ENCODE assay signal across 20 cellular contexts in the genomic region with DNA sequence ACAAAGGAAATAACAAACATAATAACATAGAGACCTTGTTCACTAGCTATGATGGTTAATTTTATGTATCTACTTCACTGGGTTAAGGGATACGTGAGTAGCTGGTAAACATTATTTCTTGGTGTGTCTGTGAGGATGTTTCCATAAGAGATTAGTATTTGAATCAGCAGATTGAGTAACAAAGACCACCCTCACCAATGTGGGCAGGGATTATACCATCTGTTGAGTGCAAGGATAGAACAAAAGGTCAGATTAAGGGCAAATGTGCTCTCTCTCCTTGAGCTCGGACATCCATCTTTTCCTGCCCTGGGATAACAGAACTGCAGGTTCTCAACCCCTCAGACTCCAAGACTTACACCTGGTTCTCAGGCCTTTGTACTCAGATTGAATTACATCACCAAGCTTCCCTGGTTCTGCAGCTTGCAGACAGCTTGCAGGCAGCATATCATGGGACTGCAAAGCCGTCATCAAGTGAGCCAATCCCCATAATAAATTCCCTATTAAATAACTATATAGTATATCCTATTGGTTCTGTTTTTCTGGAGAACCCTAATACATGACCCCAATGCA.
"Had no signal": no experiment of that assay in that cellular context is flagged by ENCODE, and none has a peak within 500 bp of the region (broad histone marks: within the 10 kb centered on the region; RNA-seq: fewer than 3 reads in every experiment).

No MANE protein-coding gene starts in this region.

- H3K4me3 Mint-ChIP-seq: activated B cell treated with CpG ODN at 0.5 μM for 24 hours; activated CD4-positive, alpha-beta memory T cell treated with anti-CD3 and anti-CD28 coated beads for 36 hours; activated CD8-positive, alpha-beta memory T cell treated with anti-CD3 and anti-CD28 coated beads, Interleukin-2, amount 10 ng/mL, durations not matched to agents 7 days and 5 days; activated naive CD8-positive, alpha-beta T cell treated with anti-CD3 and anti-CD28 coated beads, Interleukin-2, amount 10 ng/mL, durations not matched to agents 7 days and 5 days; activated T-helper 17 cell treated with anti-CD3 and anti-CD28 coated beads, Interleukin-2, amount 50 U/mL, for 72 hours; effector memory CD8-positive, alpha-beta T cell; mesothelial cell of epicardium; nephron; stimulated activated naive B cell treated with anti-CD40 and anti-IgM and Interleukin-4, amounts not matched to agents 10 μg/mL and 1 μg/mL and 100 μg/mL, for 72 hours; T-helper 2 cell treated with Interferon-gamma antibody and Interleukin-4, amounts not matched to agents 5 μg/mL and 100 μg/mL, for 36 hours had no signal

- H3K27me3 Mint-ChIP-seq: activated CD8-positive, alpha-beta memory T cell treated with anti-CD3 and anti-CD28 coated beads, Interleukin-2, amount 10 ng/mL, durations not matched to agents 7 days and 5 days; activated T-helper 17 cell treated with anti-CD3 and anti-CD28 coated beads, Interleukin-2, amount 50 U/mL, for 72 hours; stimulated activated naive B cell treated with anti-CD40 and anti-IgM and Interleukin-4, amounts not matched to agents 10 μg/mL and 1 μg/mL and 100 μg/mL, for 72 hours had no signal

- H3K4me1 Mint-ChIP-seq: activated B cell treated with CpG ODN at 0.5 μM for 24 hours; activated CD8-positive, alpha-beta memory T cell treated with anti-CD3 and anti-CD28 coated beads, Interleukin-2, amount 10 ng/mL, durations not matched to agents 7 days and 5 days; activated naive CD8-positive, alpha-beta T cell treated with anti-CD3 and anti-CD28 coated beads, Interleukin-2, amount 10 ng/mL, durations not matched to agents 7 days and 5 days; activated T-helper 17 cell treated with anti-CD3 and anti-CD28 coated beads, Interleukin-2, amount 50 U/mL, for 72 hours; mesothelial cell of epicardium; stimulated activated naive B cell treated with anti-CD40 and anti-IgM and Interleukin-4, amounts not matched to agents 10 μg/mL and 1 μg/mL and 100 μg/mL, for 72 hours had no signal

- H3K36me3 Mint-ChIP-seq: activated CD4-positive, alpha-beta memory T cell treated with anti-CD3 and anti-CD28 coated beads for 36 hours; activated CD8-positive, alpha-beta memory T cell treated with anti-CD3 and anti-CD28 coated beads, Interleukin-2, amount 10 ng/mL, durations not matched to agents 7 days and 5 days; activated naive CD8-positive, alpha-beta T cell treated with anti-CD3 and anti-CD28 coated beads, Interleukin-2, amount 10 ng/mL, durations not matched to agents 7 days and 5 days; mesothelial cell of epicardium; stimulated activated naive B cell treated with anti-CD40 and anti-IgM and Interleukin-4, amounts not matched to agents 10 μg/mL and 1 μg/mL and 100 μg/mL, for 72 hours had no signal

- H3K27ac Mint-ChIP-seq: activated B cell treated with CpG ODN at 0.5 μM for 24 hours; activated CD4-positive, alpha-beta memory T cell treated with anti-CD3 and anti-CD28 coated beads for 36 hours; activated CD8-positive, alpha-beta memory T cell treated with anti-CD3 and anti-CD28 coated beads, Interleukin-2, amount 10 ng/mL, durations not matched to agents 7 days and 5 days; activated naive CD8-positive, alpha-beta T cell treated with anti-CD3 and anti-CD28 coated beads, Interleukin-2, amount 10 ng/mL, durations not matched to agents 7 days and 5 days; activated T-helper 17 cell treated with anti-CD3 and anti-CD28 coated beads, Interleukin-2, amount 50 U/mL, for 72 hours; effector memory CD8-positive, alpha-beta T cell; mesothelial cell of epicardium; nephron; stimulated activated naive B cell treated with anti-CD40 and anti-IgM and Interleukin-4, amounts not matched to agents 10 μg/mL and 1 μg/mL and 100 μg/mL, for 72 hours; T-helper 2 cell treated with Interferon-gamma antibody and Interleukin-4, amounts not matched to agents 5 μg/mL and 100 μg/mL, for 36 hours had no signal

- FAIRE-seq: keratinocyte, TTC549 had no signal

- H3K9me3 Mint-ChIP-seq: activated B cell treated with CpG ODN at 0.5 μM for 24 hours; activated CD4-positive, alpha-beta memory T cell treated with anti-CD3 and anti-CD28 coated beads for 36 hours; activated naive CD8-positive, alpha-beta T cell treated with anti-CD3 and anti-CD28 coated beads, Interleukin-2, amount 10 ng/mL, durations not matched to agents 7 days and 5 days; activated T-helper 17 cell treated with anti-CD3 and anti-CD28 coated beads, Interleukin-2, amount 50 U/mL, for 72 hours; effector memory CD8-positive, alpha-beta T cell; stimulated activated naive B cell treated with anti-CD40 and anti-IgM and Interleukin-4, amounts not matched to agents 10 μg/mL and 1 μg/mL and 100 μg/mL, for 72 hours; T-helper 2 cell treated with Interferon-gamma antibody and Interleukin-4, amounts not matched to agents 5 μg/mL and 100 μg/mL, for 36 hours had no signal

- DNase-seq: activated B cell treated with CpG ODN at 0.5 μM for 24 hours; activated CD4-positive, alpha-beta memory T cell treated with anti-CD3 and anti-CD28 coated beads for 36 hours; activated CD4-positive, alpha-beta T cell treated with anti-CD3 and anti-CD28 coated beads for 4 hours; activated CD8-positive, alpha-beta memory T cell treated with anti-CD3 and anti-CD28 coated beads, Interleukin-2, amount 10 ng/mL, durations not matched to agents 7 days and 5 days; activated naive CD4-positive, alpha-beta T cell treated with Interleukin-2 at 50 U/mL for 16 hours; activated naive CD8-positive, alpha-beta T cell treated with anti-CD3 and anti-CD28 coated beads, Interleukin-2, amount 10 ng/mL, durations not matched to agents 7 days and 5 days; body of pancreas; effector memory CD8-positive, alpha-beta T cell; hypothalamus; occipital lobe; posterior cingulate gyrus; sigmoid colon; spleen; stimulated activated naive B cell treated with anti-CD40 and anti-IgM and Interleukin-4, amounts not matched to agents 10 μg/mL and 1 μg/mL and 100 μg/mL, for 72 hours had no signal
